Comparison of ENCODE assay signal across 16 cellular contexts in genomic region chr4:98779021-98779420, GRCh38.
"Had no signal": no experiment of that assay in that cellular context is flagged by ENCODE, and none has a peak within 500 bp of the region (broad histone marks: within the 10 kb centered on the region; RNA-seq: fewer than 3 reads in every experiment).

No MANE protein-coding gene starts in this region.

- H3K4me3 Mint-ChIP-seq: activated naive CD4-positive, alpha-beta T cell treated with anti-CD3 and anti-CD28 coated beads, Interleukin-2, amount 50 U/mL, for 24 hours; brain; naive B cell; stimulated activated naive CD8-positive, alpha-beta T cell treated with anti-CD3 and anti-CD28 coated beads, Interleukin-15, Interleukin-2, amounts not matched to agents 100 ng/mL and 50 ng/mL, for 24 hours had no signal

- H3K36me3 Mint-ChIP-seq: activated naive CD4-positive, alpha-beta T cell treated with anti-CD3 and anti-CD28 coated beads, Interleukin-2, amount 50 U/mL, for 24 hours; brain; naive B cell had no signal

- H3K4me3 ChIP-seq: heart right ventricle, prostate gland, testis had no signal

- H3K27ac Mint-ChIP-seq: activated naive CD4-positive, alpha-beta T cell treated with anti-CD3 and anti-CD28 coated beads, Interleukin-2, amount 50 U/mL, for 24 hours; stimulated activated naive CD8-positive, alpha-beta T cell treated with anti-CD3 and anti-CD28 coated beads, Interleukin-15, Interleukin-2, amounts not matched to agents 100 ng/mL and 50 ng/mL, for 24 hours had no signal

- H3K4me1 ChIP-seq: heart right ventricle, prostate gland had no signal

- H3K4me1 Mint-ChIP-seq: activated naive CD4-positive, alpha-beta T cell treated with anti-CD3 and anti-CD28 coated beads, Interleukin-2, amount 50 U/mL, for 24 hours; naive B cell had no signal

- H3K27me3 Mint-ChIP-seq: activated naive CD4-positive, alpha-beta T cell treated with anti-CD3 and anti-CD28 coated beads, Interleukin-2, amount 50 U/mL, for 24 hours; brain; stimulated activated naive CD8-positive, alpha-beta T cell treated with anti-CD3 and anti-CD28 coated beads, Interleukin-15, Interleukin-2, amounts not matched to agents 100 ng/mL and 50 ng/mL, for 24 hours had no signal

- H3K36me3 ChIP-seq: heart right ventricle, prostate gland had no signal

- H3K27ac ChIP-seq: heart right ventricle, prostate gland, testis had no signal

- H3K9me3 ChIP-seq: heart right ventricle, prostate gland, testis had no signal

- H3K9me3 Mint-ChIP-seq: activated naive CD4-positive, alpha-beta T cell treated with anti-CD3 and anti-CD28 coated beads, Interleukin-2, amount 50 U/mL, for 24 hours; stimulated activated naive CD8-positive, alpha-beta T cell treated with anti-CD3 and anti-CD28 coated beads, Interleukin-15, Interleukin-2, amounts not matched to agents 100 ng/mL and 50 ng/mL, for 24 hours had no signal

- H3K27me3 ChIP-seq: heart right ventricle, testis had no signal

- DNase-seq: amniotic stem cell; dermis blood vessel endothelial cell; foreskin melanocyte; heart right ventricle; left ventricle myocardium superior; mesendoderm; naive B cell; nucleus accumbens; stimulated activated CD4-positive, alpha-beta T cell treated with anti-CD3 and anti-CD28 coated beads, Interleukin-12 subunit alpha, Interleukin-12 subunit beta, amount 100 ng/mL, for 4 hours; stimulated activated CD4-positive, alpha-beta T cell treated with anti-CD3 and anti-CD28 coated beads, Interleukin-2, amount 100 ng/mL, for 48 hours; stimulated activated CD8-positive, alpha-beta memory T cell treated with anti-CD3 and anti-CD28 coated beads, Interleukin-4, amount 100 ng/mL, for 48 hours; testis had no signal
